ENCODE assay signal across 15 cellular contexts in the genomic region with DNA sequence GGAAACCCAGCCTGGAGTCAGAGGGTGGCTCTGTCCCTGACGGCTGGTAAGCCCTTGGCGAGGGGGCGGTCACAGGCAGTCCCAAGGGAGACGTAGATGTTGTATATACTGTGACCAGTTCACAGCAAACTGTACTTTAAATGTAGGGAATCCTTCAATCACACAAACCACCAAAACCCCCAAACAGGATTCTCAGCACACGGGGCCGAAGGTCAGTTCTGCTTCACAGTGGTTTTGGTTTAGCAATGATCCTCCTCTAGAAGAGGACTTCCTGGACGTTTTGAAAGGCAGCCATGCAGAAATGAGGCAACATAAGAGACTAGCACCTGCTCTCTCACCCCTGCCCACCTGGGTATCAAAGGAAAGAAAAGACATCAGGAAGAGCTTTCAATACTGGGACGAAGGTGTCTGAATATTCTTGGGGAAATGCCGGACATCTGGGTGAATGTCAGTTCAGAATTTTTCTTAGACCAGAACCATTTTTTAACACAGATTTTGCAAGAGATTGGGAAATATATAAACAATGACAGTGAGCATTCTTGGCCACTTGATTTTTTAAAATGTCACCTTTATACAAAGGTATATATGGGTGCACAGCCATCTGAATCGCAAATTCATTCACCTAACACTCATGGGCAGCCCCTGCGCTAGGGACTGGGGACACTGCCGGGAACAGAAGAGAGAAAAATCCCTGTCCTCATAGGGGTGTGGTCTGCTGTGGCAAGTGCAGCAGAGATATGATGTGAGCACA.
DNase-seq lines count a peak whose midpoint lies in the region; ATAC-seq and TF ChIP-seq lines count a peak whose summit lies in the region.
"Had no signal": no experiment of that assay in that cellular context is flagged by ENCODE, and none has a peak within 500 bp of the region (broad histone marks: within the 10 kb centered on the region; RNA-seq: fewer than 3 reads in every experiment).

No MANE protein-coding gene starts in this region.

- H3K27ac ChIP-seq in right lobe of liver: peak overlapping the region; percentile 56 to 70 (median 69)
- H3K27ac ChIP-seq: gastrocnemius medialis had no signal

- peak; percentile 81 for DNase-seq in COLO668 (lab: John Stamatoyannopoulos, UW; ENCODE audit: unreplicated experiment)
- peak; percentile 96 for DNase-seq in NOMO-1 treated with DMSO at 0.1 percent for 48 hours (lab: John Stamatoyannopoulos, UW; ENCODE audit: unreplicated experiment)
- DNase-seq in right lobe of liver: peak in 1 of 3 donors; percentile 76
- no peak for DNase-seq in NCI-H526 treated with DMSO at 0.1 percent for 48 hours (lab: John Stamatoyannopoulos, UW)
- DNase-seq in effector CD4-positive, alpha-beta T cell: no peak
- DNase-seq in foreskin melanocyte: no peak
- DNase-seq: activated CD4-positive, CD25-positive, alpha-beta regulatory T cell treated with anti-CD3 and anti-CD28 coated beads, Interleukin-2, amount 50 U/mL, for 72 hours; DND-41; gastrocnemius medialis; midbrain; stimulated activated naive CD8-positive, alpha-beta T cell treated with anti-CD3 and anti-CD28 coated beads, Interleukin-15, amount 100 ng/mL, for 72 hours had no signal

- H3K9me3 ChIP-seq in right lobe of liver: no peaks in the 10 kb centered on the region
- H3K9me3 ChIP-seq: gastrocnemius medialis had no signal

- intact Hi-C loops in right lobe of liver (cut with DNase I): no loop called here

- H3K4me3 ChIP-seq in right lobe of liver: no peak overlapping the region
- H3K4me3 ChIP-seq: gastrocnemius medialis, smooth muscle cell had no signal

- no peaks in the 10 kb centered on the region for H3K27me3 ChIP-seq in right lobe of liver
- H3K27me3 ChIP-seq: gastrocnemius medialis had no signal

- 24% methylated on average over 8 of the region's 12 CpGs for WGBS in right lobe of liver (ENCODE audit: insufficient coverage, low coverage, low lambda C conversion rate, missing lambda C conversion rate)

- no peak for TF ChIP-seq POLR2A in right lobe of liver (IDR thresholded peaks at IDR 0.05)

- no peaks in the 10 kb centered on the region for H3K36me3 ChIP-seq in right lobe of liver
- H3K36me3 ChIP-seq: gastrocnemius medialis had no signal

- peaks cover 0 to 13% (median 6%) of the 10 kb centered on the region in 4 donors for H3K4me1 ChIP-seq in right lobe of liver
- H3K4me1 ChIP-seq: gastrocnemius medialis had no signal

- peak in 1 of 4 donors; percentile 3 for TF ChIP-seq CTCF in right lobe of liver (IDR thresholded peaks at IDR 0.05)

- ATAC-seq in GM19463 (IDR thresholded peaks at IDR 0.05; ENCODE audit: unreplicated experiment) (peak; percentile 83), right lobe of liver (peak; percentile 72 to 93 (median 88)), GM21717 (IDR thresholded peaks at IDR 0.05; ENCODE audit: unreplicated experiment) (no peak)
- ATAC-seq: activated naive CD4-positive, alpha-beta T cell treated with anti-CD3 and anti-CD28 coated beads, Interleukin-2, amount 50 U/mL, for 72 hours; gastrocnemius medialis; stimulated activated naive CD8-positive, alpha-beta T cell treated with anti-CD3 and anti-CD28 coated beads, Interleukin-15, amount 100 ng/mL, for 72 hours had no signal

Comparison
In these comparisons a context has a peak if more than half of its experiments do, and no peak if none do; other contexts are left out.
1. DNase-seq: peak in COLO668 (single experiment) and NOMO-1 treated with DMSO at 0.1 percent for 48 hours (single experiment); none in NCI-H526 treated with DMSO at 0.1 percent for 48 hours (single experiment), effector CD4-positive, alpha-beta T cell (single experiment) and foreskin melanocyte (single experiment).